Comparison of ENCODE assay signal across 8 cellular contexts in the genomic region with DNA sequence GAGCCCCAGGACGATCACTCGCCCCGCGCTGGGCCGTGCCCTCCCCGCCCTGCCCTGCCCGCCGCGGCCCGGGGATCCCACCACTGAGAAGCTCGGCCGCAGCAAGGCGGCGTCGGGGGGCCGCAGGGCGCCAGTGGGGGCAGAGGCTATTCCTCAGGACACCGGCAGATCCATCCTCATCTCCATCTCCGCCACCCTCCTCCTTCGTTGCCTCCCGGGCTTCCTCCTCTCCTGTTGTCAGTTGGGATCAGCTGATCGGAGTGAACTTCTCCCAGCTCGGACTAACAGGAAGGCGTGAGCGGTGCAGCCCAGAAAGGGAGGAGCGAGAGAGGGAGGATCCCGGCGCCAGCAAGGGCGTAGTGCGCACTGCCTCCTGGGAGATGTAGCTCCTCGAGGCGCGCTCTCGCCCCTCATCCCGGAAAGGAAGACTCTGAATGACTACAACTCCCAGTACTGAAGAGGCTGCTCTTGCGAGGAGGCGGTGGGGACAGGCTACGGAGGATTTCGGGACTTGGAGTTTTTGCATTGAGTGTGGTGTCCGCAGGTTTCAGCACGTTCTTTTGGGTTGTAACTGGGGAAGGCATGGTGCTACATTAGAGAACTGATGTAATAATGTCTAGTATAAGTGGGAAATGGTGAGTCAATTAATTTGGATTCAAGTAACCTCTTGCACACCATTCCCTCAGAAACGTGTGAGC. TPM values are rescaled to one million over a fixed set of nuclear protein-coding genes. Genes with fewer than 3 reads are reported as not detected.
A peak's percentile ranks its signal among the peaks of the same experiment; 100 is the strongest.
DNase-seq lines count a peak whose midpoint lies in the region; ATAC-seq and TF ChIP-seq lines count a peak whose summit lies in the region.

ZFYVE1 (minus strand) TSS at position 262 of the 698 bp plus-strand sequence. CDS start 2,598 bp downstream, outside the sequence.

- DNase-seq in GM04503 (ENCODE audit: low read depth), result peak; percentile 97
- DNase-seq in NCI-H1048 (lab: John Stamatoyannopoulos, UW), result peak; percentile 94
- DNase-seq in SK-N-SH, result peak; percentile 93
- DNase-seq in globus pallidus (ENCODE audit: low spot score), result peak; percentile 100
- DNase-seq in nucleus accumbens (lab: John Stamatoyannopoulos, UW), result peak; percentile 66 to 99 (median 98)
- peak; percentile 98 for DNase-seq in suprapubic skin (ENCODE audit: low spot score in 2 of 2)

- no peaks in the 10 kb centered on the region for H3K27me3 Mint-ChIP-seq in activated naive CD4-positive, alpha-beta T cell treated with anti-CD3 and anti-CD28 coated beads, Interleukin-2, amount 50 U/mL, for 24 hours

- peaks cover 0 to 7% of the 10 kb centered on the region in 2 experiments; a peak in 1 of 4 replicates for H3K4me1 ChIP-seq in SK-N-SH (ENCODE audit: control insufficient read depth in 1 of 2, insufficient read depth in 2 of 2, low read depth in 1 of 2, low read length in 1 of 2)
- H3K4me1 ChIP-seq in suprapubic skin, result peaks cover 39% of the 10 kb centered on the region

- H3K36me3 ChIP-seq in SK-N-SH (replicated peaks in 1 of 2; ENCODE audit: control insufficient read depth in 1 of 2, insufficient read depth in 2 of 2, low read length in 1 of 2) (peaks cover 18 to 22% of the 10 kb centered on the region in 2 experiments), suprapubic skin (peaks cover 10% of the 10 kb centered on the region)

- peak in 1 of 2 donors; percentile 73 for TF ChIP-seq POLR2A in suprapubic skin (IDR thresholded peaks at IDR 0.05)

- no peak for TF ChIP-seq RAD21 in SK-N-SH (IDR thresholded peaks at IDR 0.05; ENCODE audit: low read length)

- no peaks in the 10 kb centered on the region for H3K27me3 ChIP-seq in SK-N-SH (ENCODE audit: insufficient read depth)
- no peaks in the 10 kb centered on the region for H3K27me3 ChIP-seq in suprapubic skin

- peaks cover 46% of the 10 kb centered on the region for H3K4me1 Mint-ChIP-seq in activated naive CD4-positive, alpha-beta T cell treated with anti-CD3 and anti-CD28 coated beads, Interleukin-2, amount 50 U/mL, for 24 hours

- no peaks in the 10 kb centered on the region for H3K9me3 ChIP-seq in SK-N-SH
- no peaks in the 10 kb centered on the region for H3K9me3 ChIP-seq in suprapubic skin

- H3K36me3 Mint-ChIP-seq in activated naive CD4-positive, alpha-beta T cell treated with anti-CD3 and anti-CD28 coated beads, Interleukin-2, amount 50 U/mL, for 24 hours, result peaks cover 12% of the 10 kb centered on the region

- H3K27ac ChIP-seq in SK-N-SH (ENCODE audit: low read depth in 2 of 2, low read length in 1 of 2) (peak within 1 kb of the TSS; percentile 70 to 79), suprapubic skin (peak within 1 kb of the TSS; percentile 91)

- no peak for TF ChIP-seq EP300 in SK-N-SH (IDR thresholded peaks at IDR 0.05; ENCODE audit: borderline replicate concordance in 1 of 2, low read depth in 1 of 2, low read length in 1 of 2)
- no peak for TF ChIP-seq EP300 in suprapubic skin (IDR thresholded peaks at IDR 0.05)

- TF ChIP-seq CTCF in SK-N-SH (IDR thresholded peaks at IDR 0.05) (no peak), suprapubic skin (IDR thresholded peaks at IDR 0.05) (no peak)

- POLR2A ChIA-PET in SK-N-SH (lab: Yijun Ruan, JAX), result interaction anchor here (0.8 to 1.6 kb wide), 2 partner anchors 20 to 31 kb away, joined by 3 to 16 read pairs; partner anchors contain the start of gene RBM25

- H3K9me2 ChIP-seq in SK-N-SH, result no peaks in the 10 kb centered on the region

- peaks cover 41% of the 10 kb centered on the region for H3K79me2 ChIP-seq in SK-N-SH (ENCODE audit: insufficient read depth)

- CTCF ChIA-PET in SK-N-SH (lab: Yijun Ruan, JAX), result interaction anchor here (1.0 to 1.2 kb wide), 2 partner anchors 31 to 614 kb away, joined by 3 to 4 read pairs; partner anchors contain the start of gene RBM25

- H3K27ac Mint-ChIP-seq in activated naive CD4-positive, alpha-beta T cell treated with anti-CD3 and anti-CD28 coated beads, Interleukin-2, amount 50 U/mL, for 24 hours, result peak within 1 kb of the TSS; percentile 86

- H3K9me3 Mint-ChIP-seq in activated naive CD4-positive, alpha-beta T cell treated with anti-CD3 and anti-CD28 coated beads, Interleukin-2, amount 50 U/mL, for 24 hours, result no peaks in the 10 kb centered on the region

- peak within 1 kb of the TSS; percentile 93 for H2AFZ ChIP-seq in SK-N-SH (ENCODE audit: low read depth)

- H3K4me3 Mint-ChIP-seq in activated naive CD4-positive, alpha-beta T cell treated with anti-CD3 and anti-CD28 coated beads, Interleukin-2, amount 50 U/mL, for 24 hours, result peak within 1 kb of the TSS; percentile 92

- WGBS in SK-N-SH (ENCODE audit: low lambda C conversion rate), result 1% methylated on average over 22 of the region's 42 CpGs
- 2% methylated on average over 17 of the region's 42 CpGs for WGBS in suprapubic skin

- ATAC-seq in HG02571 (IDR thresholded peaks at IDR 0.05; ENCODE audit: unreplicated experiment), result peak; percentile 95

- H3K9ac ChIP-seq in SK-N-SH, result peak within 1 kb of the TSS; percentile 81

- peak within 1 kb of the TSS; percentile 68 to 95 for H3K4me3 ChIP-seq in SK-N-SH (ENCODE audit: low read depth in 2 of 2, low read length in 1 of 2)
- H3K4me3 ChIP-seq in suprapubic skin, result peak within 1 kb of the TSS; percentile 91

- peaks cover 11% of the 10 kb centered on the region; the same call in 1 of the 2 replicates for H4K20me1 ChIP-seq in SK-N-SH (ENCODE audit: insufficient read depth)

- H3F3A ChIP-seq in SK-N-SH (replicated peaks; ENCODE audit: insufficient read depth), result no peaks in the 10 kb centered on the region

- peak within 1 kb of the TSS; percentile 86 for H3K4me2 ChIP-seq in SK-N-SH

TF ChIP-seq in SK-N-SH, 30 proteins besides CTCF, POLR2A, EP300 and RAD21 (continues in another document):
- TF ChIP-seq, protein P1, sequence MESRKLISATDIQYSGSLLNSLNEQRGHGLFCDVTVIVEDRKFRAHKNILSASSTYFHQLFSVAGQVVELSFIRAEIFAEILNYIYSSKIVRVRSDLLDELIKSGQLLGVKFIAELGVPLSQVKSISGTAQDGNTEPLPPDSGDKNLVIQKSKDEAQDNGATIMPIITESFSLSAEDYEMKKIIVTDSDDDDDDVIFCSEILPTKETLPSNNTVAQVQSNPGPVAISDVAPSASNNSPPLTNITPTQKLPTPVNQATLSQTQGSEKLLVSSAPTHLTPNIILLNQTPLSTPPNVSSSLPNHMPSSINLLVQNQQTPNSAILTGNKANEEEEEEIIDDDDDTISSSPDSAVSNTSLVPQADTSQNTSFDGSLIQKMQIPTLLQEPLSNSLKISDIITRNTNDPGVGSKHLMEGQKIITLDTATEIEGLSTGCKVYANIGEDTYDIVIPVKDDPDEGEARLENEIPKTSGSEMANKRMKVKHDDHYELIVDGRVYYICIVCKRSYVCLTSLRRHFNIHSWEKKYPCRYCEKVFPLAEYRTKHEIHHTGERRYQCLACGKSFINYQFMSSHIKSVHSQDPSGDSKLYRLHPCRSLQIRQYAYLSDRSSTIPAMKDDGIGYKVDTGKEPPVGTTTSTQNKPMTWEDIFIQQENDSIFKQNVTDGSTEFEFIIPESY (IDR thresholded peaks at IDR 0.05; ENCODE audit: borderline replicate concordance, low read depth), result no peak
- TF ChIP-seq, protein P2, sequence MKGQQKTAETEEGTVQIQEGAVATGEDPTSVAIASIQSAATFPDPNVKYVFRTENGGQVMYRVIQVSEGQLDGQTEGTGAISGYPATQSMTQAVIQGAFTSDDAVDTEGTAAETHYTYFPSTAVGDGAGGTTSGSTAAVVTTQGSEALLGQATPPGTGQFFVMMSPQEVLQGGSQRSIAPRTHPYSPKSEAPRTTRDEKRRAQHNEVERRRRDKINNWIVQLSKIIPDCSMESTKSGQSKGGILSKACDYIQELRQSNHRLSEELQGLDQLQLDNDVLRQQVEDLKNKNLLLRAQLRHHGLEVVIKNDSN (IDR thresholded peaks at IDR 0.05; ENCODE audit: borderline replicate concordance, low read depth), result peak; percentile 89
- TF ChIP-seq RXRA (IDR thresholded peaks at IDR 0.05; ENCODE audit: borderline replicate concordance, low read depth), result no peak
- no peak for TF ChIP-seq USF2 (IDR thresholded peaks at IDR 0.05; ENCODE audit: borderline replicate concordance, low read depth, low read length)
- TF ChIP-seq, protein P3, sequence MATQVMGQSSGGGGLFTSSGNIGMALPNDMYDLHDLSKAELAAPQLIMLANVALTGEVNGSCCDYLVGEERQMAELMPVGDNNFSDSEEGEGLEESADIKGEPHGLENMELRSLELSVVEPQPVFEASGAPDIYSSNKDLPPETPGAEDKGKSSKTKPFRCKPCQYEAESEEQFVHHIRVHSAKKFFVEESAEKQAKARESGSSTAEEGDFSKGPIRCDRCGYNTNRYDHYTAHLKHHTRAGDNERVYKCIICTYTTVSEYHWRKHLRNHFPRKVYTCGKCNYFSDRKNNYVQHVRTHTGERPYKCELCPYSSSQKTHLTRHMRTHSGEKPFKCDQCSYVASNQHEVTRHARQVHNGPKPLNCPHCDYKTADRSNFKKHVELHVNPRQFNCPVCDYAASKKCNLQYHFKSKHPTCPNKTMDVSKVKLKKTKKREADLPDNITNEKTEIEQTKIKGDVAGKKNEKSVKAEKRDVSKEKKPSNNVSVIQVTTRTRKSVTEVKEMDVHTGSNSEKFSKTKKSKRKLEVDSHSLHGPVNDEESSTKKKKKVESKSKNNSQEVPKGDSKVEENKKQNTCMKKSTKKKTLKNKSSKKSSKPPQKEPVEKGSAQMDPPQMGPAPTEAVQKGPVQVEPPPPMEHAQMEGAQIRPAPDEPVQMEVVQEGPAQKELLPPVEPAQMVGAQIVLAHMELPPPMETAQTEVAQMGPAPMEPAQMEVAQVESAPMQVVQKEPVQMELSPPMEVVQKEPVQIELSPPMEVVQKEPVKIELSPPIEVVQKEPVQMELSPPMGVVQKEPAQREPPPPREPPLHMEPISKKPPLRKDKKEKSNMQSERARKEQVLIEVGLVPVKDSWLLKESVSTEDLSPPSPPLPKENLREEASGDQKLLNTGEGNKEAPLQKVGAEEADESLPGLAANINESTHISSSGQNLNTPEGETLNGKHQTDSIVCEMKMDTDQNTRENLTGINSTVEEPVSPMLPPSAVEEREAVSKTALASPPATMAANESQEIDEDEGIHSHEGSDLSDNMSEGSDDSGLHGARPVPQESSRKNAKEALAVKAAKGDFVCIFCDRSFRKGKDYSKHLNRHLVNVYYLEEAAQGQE (IDR thresholded peaks at IDR 0.05; ENCODE audit: low read depth, low read length), result no peak
- TF ChIP-seq TEAD4 (IDR thresholded peaks at IDR 0.05; ENCODE audit: borderline replicate concordance, insufficient read depth), result no peak
- TF ChIP-seq TAF1 (IDR thresholded peaks at IDR 0.05; ENCODE audit: borderline replicate concordance, low read depth, low read length), result peak; percentile 72; the same call in 1 of the 2 replicates

RNA-seq across cellular contexts. Expression of gene ZFYVE1, which starts in this region (rescaled TPM):
- polyA plus RNA-seq in SK-N-SH (2012; rRNA removed), result 18.6 and 23.6 TPM in 2 replicates
- 9.3 and 13.0 TPM in 2 replicates for polyA plus RNA-seq in SK-N-SH (2012; cell fraction: cytosol; rRNA removed)
- 39.8 and 41.3 TPM in 2 replicates for polyA plus RNA-seq in SK-N-SH (2012; cell fraction: nucleus; rRNA removed)
- 10 to 100 TPM; 17.7 to 42.9 (median 25.9) TPM for total RNA-seq in suprapubic skin

Comparison
In these comparisons a context has a peak if more than half of its experiments do, and no peak if none do; other contexts are left out.
1. Peak in every context shown above with its lines: DNase-seq, ATAC-seq, H3K4me3 ChIP-seq and H3K27ac ChIP-seq.